11 cellular contexts compared by ENCODE assay signal in the genomic region with DNA sequence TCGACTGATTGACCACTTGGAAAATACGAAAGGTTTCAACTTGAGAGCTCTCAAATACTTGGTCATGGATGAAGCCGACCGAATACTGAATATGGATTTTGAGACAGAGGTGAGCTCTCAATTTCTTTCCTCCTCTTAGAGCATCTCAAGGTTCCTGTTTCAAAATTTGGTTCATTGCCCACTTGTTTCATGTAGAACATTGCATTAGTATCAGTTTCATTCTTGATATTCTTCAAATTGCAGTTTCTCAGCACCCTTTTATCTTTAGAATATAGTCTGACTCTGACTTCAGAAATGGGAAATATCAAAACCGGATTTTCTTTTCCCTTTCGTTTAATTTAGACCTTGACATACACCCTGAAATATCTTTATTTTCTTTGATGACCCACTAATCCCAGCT. TPM values are rescaled to one million over a fixed set of nuclear protein-coding genes. Genes with fewer than 3 reads are reported as not detected.
DNase-seq lines count a peak whose midpoint lies in the region; ATAC-seq and TF ChIP-seq lines count a peak whose summit lies in the region.
"Had no signal": no experiment of that assay in that cellular context is flagged by ENCODE, and none has a peak within 500 bp of the region (broad histone marks: within the 10 kb centered on the region; RNA-seq: fewer than 3 reads in every experiment).

No MANE protein-coding gene starts in this region.

- no peak for TF ChIP-seq CTCF in Calu3 (IDR thresholded peaks at IDR 0.05; ENCODE audit: unreplicated experiment)

- BruUV-seq in Calu3 (replicated peaks; lab: Mats Ljungman, UMichigan): no TSS peak

- H3K9me3 Mint-ChIP-seq in Calu3 (ENCODE audit: low read depth, unreplicated experiment): no peaks in the 10 kb centered on the region
- H3K9me3 Mint-ChIP-seq: activated T-helper 1 cell treated with anti-CD3 and anti-CD28 coated beads, Interleukin-12 subunit alpha, Interleukin-12 subunit beta, Interleukin-2, Interleukin-4 antibody, amounts not matched to agents 30 ng/mL and 10 ng/mL and 1 ng/mL, durations not matched to agents 14 hours and 24 hours and 36 hours had no signal

- H3K27ac Mint-ChIP-seq in Calu3 (ENCODE audit: unreplicated experiment): peak overlapping the region; percentile 52
- H3K27ac Mint-ChIP-seq: activated T-helper 1 cell treated with anti-CD3 and anti-CD28 coated beads, Interleukin-12 subunit alpha, Interleukin-12 subunit beta, Interleukin-2, Interleukin-4 antibody, amounts not matched to agents 30 ng/mL and 10 ng/mL and 1 ng/mL, durations not matched to agents 14 hours and 24 hours and 36 hours had no signal

- H3K36me3 Mint-ChIP-seq in Calu3 (ENCODE audit: insufficient read depth, unreplicated experiment): peaks cover 77% of the 10 kb centered on the region

- no peak overlapping the region for H3K4me3 Mint-ChIP-seq in Calu3 (ENCODE audit: low read depth, unreplicated experiment)
- H3K4me3 Mint-ChIP-seq: activated T-helper 1 cell treated with anti-CD3 and anti-CD28 coated beads, Interleukin-12 subunit alpha, Interleukin-12 subunit beta, Interleukin-2, Interleukin-4 antibody, amounts not matched to agents 30 ng/mL and 10 ng/mL and 1 ng/mL, durations not matched to agents 14 hours and 24 hours and 36 hours had no signal

- CTCF ChIA-PET in Calu3 (lab: Charles Lee): interaction anchor here (1.5 kb wide), 1 partner anchor 35 kb away, joined by 3 read pairs; no protein-coding TSS in a partner anchor

- no peaks in the 10 kb centered on the region for H3K27me3 Mint-ChIP-seq in Calu3 (ENCODE audit: unreplicated experiment)

- H3K4me1 Mint-ChIP-seq in Calu3 (ENCODE audit: low read depth, unreplicated experiment): peaks cover 56% of the 10 kb centered on the region

- intact Hi-C loops in Calu3 (cut with micrococcal nuclease; ENCODE audit: unreplicated experiment): loop anchor here (5.0 kb wide), 1 partner anchor 35 kb away; the partner anchor contains the start of gene APOLD1

- ATAC-seq in GM18909 (IDR thresholded peaks at IDR 0.05; ENCODE audit: poor library complexity, unreplicated experiment): peak; percentile 51
- ATAC-seq in HG02588 (IDR thresholded peaks at IDR 0.05; ENCODE audit: unreplicated experiment): peak; percentile 54
- ATAC-seq in HG03442 (IDR thresholded peaks at IDR 0.05; ENCODE audit: unreplicated experiment): peak; percentile 66
- ATAC-seq: body of pancreas, heart right ventricle had no signal

- DNase-seq in Calu3 (no peak), HT-29 (ENCODE audit: low spot score) (no peak), SKM-1 (lab: John Stamatoyannopoulos, UW; ENCODE audit: unreplicated experiment) (no peak), NCI-H774 (lab: John Stamatoyannopoulos, UW) (no peak), RKO (ENCODE audit: low spot score) (no peak)
- DNase-seq: body of pancreas, heart right ventricle had no signal

RNA-seq across cellular contexts. Expression of gene DDX47, which starts 8.8 kb away (rescaled TPM):
- 60.2 and 60.5 TPM in 2 replicates for total RNA-seq in Calu3 (2022)
- total RNA-seq in HT-29 (2014; rRNA removed; shearing (Covaris generic)): 39.4 and 46.9 TPM in 2 replicates

RNA-seq across cellular contexts. Expression of gene APOLD1, which starts 36.5 kb away (rescaled TPM):
- total RNA-seq in Calu3 (2022): 5.2 and 5.3 TPM in 2 replicates
- 2.1 and 2.4 TPM in 2 replicates for total RNA-seq in HT-29 (2014; rRNA removed; shearing (Covaris generic))
